In the genomic region with DNA sequence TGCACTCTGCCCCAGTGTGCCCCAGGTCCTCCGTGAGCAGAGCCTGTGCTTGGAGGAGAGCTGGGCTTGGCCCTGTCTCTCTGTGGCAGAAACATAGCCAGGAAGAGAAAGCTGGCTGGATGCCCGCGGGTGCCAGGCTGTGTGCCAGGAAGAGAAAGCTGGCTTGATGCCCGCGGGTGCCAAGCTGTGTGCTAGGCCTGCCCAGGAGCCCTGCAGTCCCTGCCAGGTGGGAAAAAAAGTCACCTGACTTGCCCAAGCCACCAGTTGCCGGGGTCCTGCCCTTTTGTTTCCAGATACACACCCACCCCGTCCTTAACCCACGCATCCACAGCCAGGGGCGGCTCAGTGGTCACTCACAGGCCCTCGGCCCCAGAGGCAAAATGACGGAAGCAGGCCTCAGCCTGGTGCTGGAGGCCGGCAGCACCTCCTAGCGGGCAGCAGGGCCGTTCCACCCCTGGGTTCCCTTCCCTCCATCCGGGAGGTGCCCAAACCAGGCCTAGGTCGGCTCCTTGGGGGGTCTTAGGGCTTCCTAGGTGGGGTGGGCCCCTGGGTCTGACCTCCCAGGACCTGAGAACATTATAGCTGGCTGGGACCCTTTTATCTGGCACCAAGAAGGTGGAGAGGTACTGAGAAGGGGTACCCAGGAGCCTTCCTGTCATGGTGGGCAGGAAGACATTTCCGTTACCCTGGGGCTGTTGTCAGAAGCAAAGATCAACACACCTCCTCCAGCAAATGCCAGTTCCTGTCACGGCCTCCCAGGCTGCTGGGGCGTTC, we compare ENCODE assay signal across 1 cellular context.
TF ChIP-seq lines count a peak whose summit lies in the region.

No MANE protein-coding gene starts in this region.

TF ChIP-seq in endothelial cell of umbilical vein, 7 proteins besides CTCF, POLR2A, EP300 and RAD21 (continued from another document):
- TF ChIP-seq EZH2 (IDR thresholded peaks at IDR 0.05; ENCODE audit: borderline replicate concordance, low read depth, low read length, severe bottlenecking) (no peak), MYC (IDR thresholded peaks at IDR 0.05; ENCODE audit: low read depth, low read length) (no peak), GATA2 (IDR thresholded peaks at IDR 0.05; ENCODE audit: insufficient read depth, insufficient read length, low read depth, low read length) (no peak)
- TF ChIP-seq, protein P1, sequence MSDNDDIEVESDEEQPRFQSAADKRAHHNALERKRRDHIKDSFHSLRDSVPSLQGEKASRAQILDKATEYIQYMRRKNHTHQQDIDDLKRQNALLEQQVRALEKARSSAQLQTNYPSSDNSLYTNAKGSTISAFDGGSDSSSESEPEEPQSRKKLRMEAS (IDR thresholded peaks at IDR 0.05; ENCODE audit: insufficient read depth, insufficient read length) = no peak
